In the genomic region with DNA sequence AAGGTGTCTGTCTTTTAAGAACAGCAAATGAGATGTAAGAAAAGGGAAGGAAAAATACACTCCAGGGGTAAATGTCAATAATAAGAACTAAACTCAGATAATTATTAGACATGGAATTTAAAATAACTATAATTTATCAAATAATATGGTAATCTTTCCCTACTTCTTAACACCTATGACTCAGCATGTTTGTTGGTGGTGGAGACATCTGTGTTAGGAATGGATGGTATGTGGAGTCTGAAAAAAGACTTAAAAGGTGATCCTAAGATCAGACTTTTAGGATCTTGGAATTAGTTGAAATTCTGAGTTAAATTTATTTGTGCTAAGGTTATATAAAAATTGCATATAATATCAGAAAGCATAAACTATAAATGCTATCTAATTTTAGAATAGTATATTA, we compare ENCODE assay signal across 15 cellular contexts.
"Had no signal": no experiment of that assay in that cellular context is flagged by ENCODE, and none has a peak within 500 bp of the region (broad histone marks: within the 10 kb centered on the region; RNA-seq: fewer than 3 reads in every experiment).

No MANE protein-coding gene starts in this region.

- H3K27ac Mint-ChIP-seq: activated naive CD4-positive, alpha-beta T cell treated with anti-CD3 and anti-CD28 coated beads, Interleukin-2, amount 50 U/mL, for 24 hours; neural progenitor cell; T-helper 2 cell treated with Interferon-gamma antibody and Interleukin-4, amounts not matched to agents 5 μg/mL and 100 μg/mL, for 36 hours had no signal

- H3K27ac ChIP-seq: breast epithelium, gastrocnemius medialis, neural progenitor cell, parathyroid adenoma, skin epidermis, uterus had no signal

- H3K4me1 Mint-ChIP-seq: activated naive CD4-positive, alpha-beta T cell treated with anti-CD3 and anti-CD28 coated beads, Interleukin-2, amount 50 U/mL, for 24 hours; mesothelial cell of epicardium; neural progenitor cell had no signal

- H3K36me3 ChIP-seq: breast epithelium, gastrocnemius medialis, neural progenitor cell, uterus had no signal

- DNase-seq: activated CD4-positive, alpha-beta T cell treated with anti-CD3 and anti-CD28 coated beads, Interleukin-2, amount 50 U/mL, for 4 hours; activated CD4-positive, CD25-positive, alpha-beta regulatory T cell treated with anti-CD3 and anti-CD28 coated beads, Interleukin-2, amount 50 U/mL, for 72 hours; activated effector memory CD4-positive, alpha-beta T cell treated with Interleukin-2 at 50 U/mL for 16 hours; activated T-cell treated with anti-CD3 and anti-CD28 coated beads, Interleukin-2, amount 50 U/mL, for 1 hour; amniotic stem cell; gastrocnemius medialis; left ventricle myocardium superior; uterus had no signal

- H3K4me2 ChIP-seq: neural progenitor cell had no signal

- H3K4me3 ChIP-seq: breast epithelium, gastrocnemius medialis, neural progenitor cell, skin epidermis, uterus had no signal

- ATAC-seq: gastrocnemius medialis, left ventricle myocardium superior had no signal

- H3K9me3 ChIP-seq: breast epithelium, gastrocnemius medialis, uterus had no signal

- H3K36me3 Mint-ChIP-seq: activated naive CD4-positive, alpha-beta T cell treated with anti-CD3 and anti-CD28 coated beads, Interleukin-2, amount 50 U/mL, for 24 hours; mesothelial cell of epicardium; neural progenitor cell had no signal

- H3K79me2 ChIP-seq: parathyroid adenoma had no signal

- H2AFZ ChIP-seq: neural progenitor cell, parathyroid adenoma had no signal

- H3K9ac ChIP-seq: neural progenitor cell, parathyroid adenoma had no signal

- H3K9me3 Mint-ChIP-seq: activated naive CD4-positive, alpha-beta T cell treated with anti-CD3 and anti-CD28 coated beads, Interleukin-2, amount 50 U/mL, for 24 hours; neural progenitor cell had no signal

- H3K4me1 ChIP-seq: breast epithelium, gastrocnemius medialis, neural progenitor cell, parathyroid adenoma, uterus had no signal

- H3K27me3 ChIP-seq: breast epithelium, gastrocnemius medialis, neural progenitor cell, uterus had no signal

- H3K4me3 Mint-ChIP-seq: activated naive CD4-positive, alpha-beta T cell treated with anti-CD3 and anti-CD28 coated beads, Interleukin-2, amount 50 U/mL, for 24 hours; mesothelial cell of epicardium; neural progenitor cell; T-helper 2 cell treated with Interferon-gamma antibody and Interleukin-4, amounts not matched to agents 5 μg/mL and 100 μg/mL, for 36 hours had no signal

- H3K27me3 Mint-ChIP-seq: activated naive CD4-positive, alpha-beta T cell treated with anti-CD3 and anti-CD28 coated beads, Interleukin-2, amount 50 U/mL, for 24 hours had no signal
